ENCODE assay signal across 1 cellular context in genomic region chr3:49161808-49162530, GRCh38.
TF ChIP-seq lines count a peak whose summit lies in the region.

No MANE protein-coding gene starts in this region.

TF ChIP-seq in HepG2, 621 proteins besides CTCF, POLR2A, EP300 and RAD21:
- TF ChIP-seq RBM22 (optimal IDR thresholded peaks at IDR 0.05; ENCODE audit: low read length): peak; percentile 26
- no peak for TF ChIP-seq PCBP2 (optimal IDR thresholded peaks at IDR 0.05; ENCODE audit: low read depth, low read length, poor library complexity, severe bottlenecking)
- 0 out of 2 replicates have a peak, but pooled peaks have one; percentile 18 for TF ChIP-seq ZC3H13 (CRISPR knock-in tag; IDR thresholded peaks at IDR 0.05)
TF ChIP-seq in HepG2: peak in this region for 2.
